Comparison of ENCODE assay signal across 8 cellular contexts in genomic region chr1:94481473-94481933, GRCh38.
DNase-seq lines count a peak whose midpoint lies in the region; ATAC-seq and TF ChIP-seq lines count a peak whose summit lies in the region.

No MANE protein-coding gene starts in this region.

- H3K4me1 ChIP-seq in vagina, result no peaks in the 10 kb centered on the region

- no peaks in the 10 kb centered on the region for H3K9me3 ChIP-seq in vagina

- H3K9me3 Mint-ChIP-seq in activated CD8-positive, alpha-beta T cell treated with anti-CD3 and anti-CD28 coated beads, Interleukin-2, amount 10 ng/mL, durations not matched to agents 7 days and 5 days (ENCODE audit: insufficient read depth), result no peaks in the 10 kb centered on the region
- H3K9me3 Mint-ChIP-seq in nephron, result no peaks in the 10 kb centered on the region

- intact Hi-C loops in vagina (cut with DNase I), result no loop called here

- peaks cover 9% of the 10 kb centered on the region for H3K36me3 Mint-ChIP-seq in activated CD8-positive, alpha-beta T cell treated with anti-CD3 and anti-CD28 coated beads, Interleukin-2, amount 10 ng/mL, durations not matched to agents 7 days and 5 days (ENCODE audit: low read depth)
- peaks cover 37% of the 10 kb centered on the region for H3K36me3 Mint-ChIP-seq in nephron (ENCODE audit: low read depth)

- DNase-seq in DMS 273 treated with DMSO at 0.1 percent for 48 hours (lab: John Stamatoyannopoulos, UW), result peak; percentile 6
- DNase-seq in NCI-H748 treated with DMSO at 0.1 percent for 48 hours (lab: John Stamatoyannopoulos, UW), result peak; percentile 46
- DNase-seq in activated CD8-positive, alpha-beta T cell treated with anti-CD3 and anti-CD28 coated beads, Interleukin-2, amount 10 ng/mL, durations not matched to agents 7 days and 5 days, result peak; percentile 48
- DNase-seq in fibroblast of gingiva (ENCODE audit: low read depth), result peak; percentile 53
- no peak for DNase-seq in vagina (ENCODE audit: extremely low spot score in 2 of 2)

- POLR2A ChIA-PET in activated CD8-positive, alpha-beta T cell treated with anti-CD3 and anti-CD28 coated beads, Interleukin-2, amount 10 ng/mL, durations not matched to agents 7 days and 5 days (lab: Charles Lee), result no interaction called here

- no peak overlapping the region for H3K27ac ChIP-seq in vagina

- no peaks in the 10 kb centered on the region for H3K27me3 ChIP-seq in vagina

- H3K4me3 Mint-ChIP-seq in activated CD8-positive, alpha-beta T cell treated with anti-CD3 and anti-CD28 coated beads, Interleukin-2, amount 10 ng/mL, durations not matched to agents 7 days and 5 days, result no peak overlapping the region
- H3K4me3 Mint-ChIP-seq in nephron, result no peak overlapping the region

- no peaks in the 10 kb centered on the region for H3K27me3 Mint-ChIP-seq in activated CD8-positive, alpha-beta T cell treated with anti-CD3 and anti-CD28 coated beads, Interleukin-2, amount 10 ng/mL, durations not matched to agents 7 days and 5 days (ENCODE audit: low read depth)
- H3K27me3 Mint-ChIP-seq in nephron (ENCODE audit: low read depth), result no peaks in the 10 kb centered on the region

- peak; percentile 96 for ATAC-seq in GM19455 (IDR thresholded peaks at IDR 0.05; ENCODE audit: unreplicated experiment)
- ATAC-seq in HG03520 (IDR thresholded peaks at IDR 0.05; ENCODE audit: unreplicated experiment), result peak; percentile 82
- peak; percentile 88 for ATAC-seq in activated CD8-positive, alpha-beta T cell treated with anti-CD3 and anti-CD28 coated beads, Interleukin-2, amount 10 ng/mL, durations not matched to agents 7 days and 5 days

- TF ChIP-seq POLR2A in vagina (IDR thresholded peaks at IDR 0.05), result no peak

- H3K4me1 Mint-ChIP-seq in activated CD8-positive, alpha-beta T cell treated with anti-CD3 and anti-CD28 coated beads, Interleukin-2, amount 10 ng/mL, durations not matched to agents 7 days and 5 days (ENCODE audit: low read depth), result no peaks in the 10 kb centered on the region
- H3K4me1 Mint-ChIP-seq in nephron, result no peaks in the 10 kb centered on the region

- no peak overlapping the region for H3K4me3 ChIP-seq in vagina

- CTCF ChIA-PET in activated CD8-positive, alpha-beta T cell treated with anti-CD3 and anti-CD28 coated beads, Interleukin-2, amount 10 ng/mL, durations not matched to agents 7 days and 5 days (lab: Charles Lee), result interaction anchor here (0.6 to 3.2 kb wide), 20 partner anchors 10 to 562 kb away, joined by 3 to 59 read pairs (median 5); no protein-coding TSS in a partner anchor

- peaks cover 0 to 25% of the 10 kb centered on the region in 2 donors for H3K36me3 ChIP-seq in vagina

- TF ChIP-seq CTCF in nephron (IDR thresholded peaks at IDR 0.05; ENCODE audit: unreplicated experiment in 3 of 3) (peak; percentile 74 to 82 (median 79)), vagina (IDR thresholded peaks at IDR 0.05) (peak; percentile 55 to 75 (median 66))

- no peak overlapping the region for H3K27ac Mint-ChIP-seq in activated CD8-positive, alpha-beta T cell treated with anti-CD3 and anti-CD28 coated beads, Interleukin-2, amount 10 ng/mL, durations not matched to agents 7 days and 5 days
- H3K27ac Mint-ChIP-seq in nephron, result no peak overlapping the region

Comparison
In these comparisons a context has a peak if more than half of its experiments do, and no peak if none do; other contexts are left out.
1. DNase-seq: peak in DMS 273 treated with DMSO at 0.1 percent for 48 hours (single experiment), NCI-H748 treated with DMSO at 0.1 percent for 48 hours (single experiment), activated CD8-positive, alpha-beta T cell treated with anti-CD3 and anti-CD28 coated beads, Interleukin-2, amount 10 ng/mL, durations not matched to agents 7 days and 5 days (single experiment) and fibroblast of gingiva (single experiment); none in vagina (0 of 2).
2. Peak in every context shown above with its lines, with median percentiles within 50 percentile points of each other: ATAC-seq.